Comparison of ENCODE assay signal across 8 cellular contexts in genomic region chr2:17646096-17646554, GRCh38.
DNase-seq lines count a peak whose midpoint lies in the region; ATAC-seq, FAIRE-seq and TF ChIP-seq lines count a peak whose summit lies in the region.

No MANE protein-coding gene starts in this region.

- H3K4me2 ChIP-seq in SU-DHL-6 (ENCODE audit: low read depth, low read length, poor library complexity, severe bottlenecking): peak overlapping the region; percentile 14

- peak; percentile 83 to 89 for TF ChIP-seq RAD21 in liver (IDR thresholded peaks at IDR 0.05)

- H3F3A ChIP-seq in SU-DHL-6 (ENCODE audit: insufficient read depth): no peaks in the 10 kb centered on the region

- H3K9me2 ChIP-seq in SU-DHL-6 (replicated peaks; ENCODE audit: insufficient read depth, low read length): no peaks in the 10 kb centered on the region

- no peaks in the 10 kb centered on the region for H4K20me1 ChIP-seq in SU-DHL-6 (ENCODE audit: low read depth, low read length)

- H3K9ac ChIP-seq in SU-DHL-6 (ENCODE audit: low read length) (no peak overlapping the region), liver (ENCODE audit: low read depth in 1 of 2, low read length in 2 of 2) (no peak overlapping the region)

- H3K4me1 ChIP-seq in liver (ENCODE audit: control insufficient read depth in 4 of 4, insufficient read depth in 4 of 4, low read length in 3 of 4): no peaks in the 10 kb centered on the region

- DNase-seq in AML-193 (lab: John Stamatoyannopoulos, UW) (peak; percentile 70 to 75), NCI-H1105 (lab: John Stamatoyannopoulos, UW) (peak; percentile 20)
- peak; percentile 51 for DNase-seq in stimulated activated CD8-positive, alpha-beta memory T cell treated with anti-CD3 and anti-CD28 coated beads, Interleukin-4, amount 100 ng/mL, for 48 hours

- H3K36me3 ChIP-seq in SU-DHL-6 (ENCODE audit: low read length) (no peaks in the 10 kb centered on the region), liver (ENCODE audit: control insufficient read depth in 4 of 4, insufficient read depth in 3 of 4, low read depth in 1 of 4, low read length in 3 of 4) (no peaks in the 10 kb centered on the region)

- FAIRE-seq in colon (lab: Jason Lieb, UNC): peak; percentile 77

- H3K27ac ChIP-seq in SU-DHL-6 (ENCODE audit: low read depth, low read length) (no peak overlapping the region), liver (ENCODE audit: low read depth in 1 of 2, low read length in 2 of 2) (no peak overlapping the region)

- peak; percentile 91 for ATAC-seq in GM18508 (IDR thresholded peaks at IDR 0.05; ENCODE audit: insufficient read depth, unreplicated experiment)
- peak; percentile 89 for ATAC-seq in HG02884 (IDR thresholded peaks at IDR 0.05; ENCODE audit: unreplicated experiment)

- no peaks in the 10 kb centered on the region for H3K79me2 ChIP-seq in SU-DHL-6 (ENCODE audit: insufficient read depth, low read length)

- H3K4me3 ChIP-seq in SU-DHL-6 (ENCODE audit: insufficient read depth, low read length, poor library complexity, severe bottlenecking) (no peak overlapping the region), liver (ENCODE audit: low read depth in 1 of 3, low read length in 3 of 3) (no peak overlapping the region)

- WGBS in liver: 0% methylated on average over 3 of the region's 3 CpGs

- H3K9me3 ChIP-seq in SU-DHL-6 (ENCODE audit: insufficient read depth, low read length): no peaks in the 10 kb centered on the region
- H3K9me3 ChIP-seq in liver (ENCODE audit: control insufficient read depth in 4 of 4, low read length in 3 of 4): no peaks in the 10 kb centered on the region

- peak overlapping the region; percentile 40 for H2AFZ ChIP-seq in SU-DHL-6 (ENCODE audit: low read depth, low read length, severe bottlenecking)

- H3K27me3 ChIP-seq in SU-DHL-6 (ENCODE audit: low read length): no peaks in the 10 kb centered on the region
- no peaks in the 10 kb centered on the region for H3K27me3 ChIP-seq in liver (ENCODE audit: control insufficient read depth in 4 of 4, insufficient read depth in 4 of 4, low read length in 3 of 4)

- TF ChIP-seq CTCF in SU-DHL-6 (IDR thresholded peaks at IDR 0.05; ENCODE audit: insufficient read depth, low read length, poor library complexity, severe bottlenecking): peak; percentile 72
- peak; percentile 90 for TF ChIP-seq CTCF in liver (IDR thresholded peaks at IDR 0.05; ENCODE audit: low read depth, low read length, missing input control)

TF ChIP-seq in liver, 16 proteins besides CTCF, POLR2A, EP300 and RAD21:
- TF ChIP-seq NR2F2 (IDR thresholded peaks at IDR 0.05) (peak; percentile 9), RXRA (IDR thresholded peaks at IDR 0.05) (peak in 1 of 2 donors; percentile 17), GABPA (IDR thresholded peaks at IDR 0.05 in 1 of 2, conservative IDR thresholded peaks at IDR 0.05 in 1 of 2) (no peak), SP1 (IDR thresholded peaks at IDR 0.05) (peak; percentile 16), JUND (IDR thresholded peaks at IDR 0.05) (peak; percentile 67 to 70), YY1 (IDR thresholded peaks at IDR 0.05) (peak; percentile 76), EGR1 (IDR thresholded peaks at IDR 0.05; ENCODE audit: low read depth in 2 of 2) (no peak)

Comparison
In these comparisons a context has a peak if more than half of its experiments do, and no peak if none do; other contexts are left out.
1. DNase-seq: peak in every context shown above with its lines; median percentile 72 in AML-193; 51 in stimulated activated CD8-positive, alpha-beta memory T cell treated with anti-CD3 and anti-CD28 coated beads, Interleukin-4, amount 100 ng/mL, for 48 hours; 20 in NCI-H1105.